Comparison of ENCODE assay signal across 14 cellular contexts in the genomic region with DNA sequence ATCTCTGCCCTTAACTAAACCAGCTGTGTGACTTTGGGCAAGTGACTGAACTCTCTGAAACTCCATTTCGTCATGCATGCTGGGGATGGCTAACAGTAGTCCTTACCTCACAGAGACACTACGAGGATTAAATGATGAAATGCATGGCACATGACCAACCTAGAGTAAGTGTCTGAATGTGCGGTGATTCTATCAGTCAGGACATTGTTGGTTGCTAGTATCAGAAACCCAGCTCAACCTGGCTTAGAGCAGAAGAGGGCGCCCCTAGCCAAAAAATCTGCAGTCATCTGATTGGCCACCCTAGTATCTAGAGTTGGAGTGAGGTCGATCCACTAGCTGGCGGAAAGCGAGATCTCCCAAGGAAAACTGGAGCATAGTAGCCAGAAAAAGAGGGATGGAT. TPM values are rescaled to one million over a fixed set of nuclear protein-coding genes. Genes with fewer than 3 reads are reported as not detected.
DNase-seq lines count a peak whose midpoint lies in the region; ATAC-seq and TF ChIP-seq lines count a peak whose summit lies in the region.
"Had no signal": no experiment of that assay in that cellular context is flagged by ENCODE, and none has a peak within 500 bp of the region (broad histone marks: within the 10 kb centered on the region; RNA-seq: fewer than 3 reads in every experiment).

No MANE protein-coding gene starts in this region.

- H3K27me3 ChIP-seq in GM23248 (replicated peaks; ENCODE audit: insufficient read depth) = no peaks in the 10 kb centered on the region

- no peaks in the 10 kb centered on the region for H3F3A ChIP-seq in GM23248 (ENCODE audit: insufficient read depth)

- H2AFZ ChIP-seq in GM23248 = no peak overlapping the region

- H3K4me3 ChIP-seq in GM23248 = no peak overlapping the region
- H3K4me3 ChIP-seq in fibroblast of villous mesenchyme (ENCODE audit: low read depth, low read length) = no peak overlapping the region
- H3K4me3 ChIP-seq: lower lobe of right lung had no signal

- H3K79me2 ChIP-seq in GM23248 (ENCODE audit: insufficient read depth) = no peaks in the 10 kb centered on the region

- H3K9me3 ChIP-seq in GM23248 (ENCODE audit: low read depth) = no peaks in the 10 kb centered on the region
- H3K9me3 ChIP-seq: lower lobe of right lung had no signal

- in situ Hi-C loops in GM23248 (cut with MboI) = no loop called here

- H3K27ac ChIP-seq in GM23248 (no peak overlapping the region), RWPE1 (peak overlapping the region; percentile 68)

- H3K9ac ChIP-seq in GM23248 = no peak overlapping the region

- no peaks in the 10 kb centered on the region for H4K20me1 ChIP-seq in GM23248 (ENCODE audit: insufficient read depth)

- CTCF ChIA-PET in RWPE1 (lab: Yijun Ruan, JAX) = interaction anchor here (1.0 kb wide), 1 partner anchor 93 kb away, joined by 4 read pairs; no protein-coding TSS in a partner anchor

- H3K36me3 ChIP-seq in GM23248 (ENCODE audit: low read depth) = no peaks in the 10 kb centered on the region

- H3K4me1 ChIP-seq in GM23248 (ENCODE audit: insufficient read depth) = no peaks in the 10 kb centered on the region

- POLR2A ChIA-PET in RWPE1 (lab: Yijun Ruan, JAX; ENCODE audit: low non-redundant PET) = no interaction called here

- H3K4me2 ChIP-seq in GM23248 (ENCODE audit: unreplicated experiment) = no peak overlapping the region

- TF ChIP-seq CTCF in RWPE1 (conservative IDR thresholded peaks at IDR 0.05; ENCODE audit: low read depth) (no peak), fibroblast of villous mesenchyme (IDR thresholded peaks at IDR 0.05; ENCODE audit: insufficient read depth, low read depth, low read length) (no peak)

- intact Hi-C loops in sciatic nerve (cut with DNase I) = no loop called here

- DNase-seq in GM23248 (peak; percentile 16), RWPE1 (ENCODE audit: low spot score) (no peak), fibroblast of villous mesenchyme (ENCODE audit: low read depth) (peak; percentile 53), sciatic nerve (ENCODE audit: low spot score) (no peak), Ammon's horn (ENCODE audit: low spot score) (no peak), foreskin melanocyte (no peak)
- DNase-seq in stimulated activated CD4-positive, alpha-beta T cell treated with anti-CD3 and anti-CD28 coated beads, Interleukin-4, amount 100 ng/mL, for 24 hours = no peak
- DNase-seq: cortex of kidney; glutamatergic neuron; lower lobe of right lung; NCI-H1092 treated with DMSO at 0.1 percent for 48 hours; occipital lobe; stimulated activated naive CD8-positive, alpha-beta T cell treated with anti-CD3 and anti-CD28 coated beads, Interleukin-15, Interleukin-2, amounts not matched to agents 100 U/mL and 50 U/mL, for 24 hours had no signal

- WGBS in GM23248 (ENCODE audit: low coverage in 1 of 2, low lambda C conversion rate in 2 of 2, missing lambda C conversion rate in 2 of 2), 2 experiments = 71 to 84% methylated on average over 7 of the region's 7 CpGs

- ATAC-seq in sciatic nerve = peak; percentile 13
- no peak for ATAC-seq in GM21526 (IDR thresholded peaks at IDR 0.05; ENCODE audit: low FRiP score, unreplicated experiment)
- ATAC-seq: stimulated activated naive CD8-positive, alpha-beta T cell treated with anti-CD3 and anti-CD28 coated beads, Interleukin-15, Interleukin-2, amounts not matched to agents 100 U/mL and 50 U/mL, for 24 hours had no signal

- no peaks in the 10 kb centered on the region for H3K9me2 ChIP-seq in GM23248 (ENCODE audit: insufficient read depth)

RNA-seq across cellular contexts. Expression of a gene that starts 25.2 kb away (rescaled TPM):
- total RNA-seq in GM23248 (2014; rRNA removed; shearing (Covaris generic)) = 0.38 and 1.8 TPM in 2 replicates
- 0.13 and 0.16 TPM in 2 replicates for polyA plus RNA-seq in GM23248 (2016; fragmentation: Nextera tagmentation; extraction: Ambion mirVana)
- total RNA-seq in fibroblast of villous mesenchyme = 2.9 and 4.3 TPM in 2 replicates
- total RNA-seq in sciatic nerve = 53.7 TPM

Comparison
In these comparisons a context has a peak if more than half of its experiments do, and no peak if none do; other contexts are left out.
1. DNase-seq: peak in GM23248 (single experiment) and fibroblast of villous mesenchyme (single experiment); none in RWPE1 (single experiment), sciatic nerve (single experiment), stimulated activated CD4-positive, alpha-beta T cell treated with anti-CD3 and anti-CD28 coated beads, Interleukin-4, amount 100 ng/mL, for 24 hours (single experiment), Ammon's horn (single experiment) and foreskin melanocyte (single experiment).
2. RNA of a gene that starts 25.2 kb away (total RNA-seq): 53.7 TPM in sciatic nerve (single experiment); 2.9 to 4.3 TPM in fibroblast of villous mesenchyme and 0.38 to 1.8 TPM in GM23248; every median in the first group is over 10 times any median in the second.